Comparison of ENCODE assay signal across 29 cellular contexts in genomic region chr11:1377231-1377780, GRCh38. TPM values are rescaled to one million over a fixed set of nuclear protein-coding genes. Genes with fewer than 3 reads are reported as not detected.
"Had no signal": no experiment of that assay in that cellular context is flagged by ENCODE, and none has a peak within 500 bp of the region (broad histone marks: within the 10 kb centered on the region; RNA-seq: fewer than 3 reads in every experiment).

No MANE protein-coding gene starts in this region.

- H3K4me3 ChIP-seq: body of pancreas, breast epithelium, K562 had no signal

- H3K27ac Mint-ChIP-seq: activated CD4-positive, alpha-beta memory T cell treated with anti-CD3 and anti-CD28 coated beads, Interleukin-2, amount 10 ng/mL, durations not matched to agents 7 days and 5 days; activated CD8-positive, alpha-beta memory T cell treated with anti-CD3 and anti-CD28 coated beads, Interleukin-2, amount 10 ng/mL, durations not matched to agents 7 days and 5 days; activated naive CD4-positive, alpha-beta T cell treated with anti-CD3 and anti-CD28 coated beads, Interleukin-2, amount 50 U/mL, for 24 hours; activated naive CD8-positive, alpha-beta T cell treated with anti-CD3 and anti-CD28 coated beads, Interleukin-2, amount 10 ng/mL, durations not matched to agents 7 days and 5 days had no signal

- ATAC-seq: activated CD8-positive, alpha-beta memory T cell treated with anti-CD3 and anti-CD28 coated beads, Interleukin-2, amount 10 ng/mL, durations not matched to agents 7 days and 5 days; body of pancreas; K562; Panc1 had no signal

- H3K4me1 Mint-ChIP-seq: activated naive CD4-positive, alpha-beta T cell treated with anti-CD3 and anti-CD28 coated beads, Interleukin-2, amount 50 U/mL, for 24 hours had no signal

- H3K27me3 Mint-ChIP-seq: activated naive CD4-positive, alpha-beta T cell treated with anti-CD3 and anti-CD28 coated beads, Interleukin-2, amount 50 U/mL, for 24 hours; activated naive CD8-positive, alpha-beta T cell treated with anti-CD3 and anti-CD28 coated beads, Interleukin-2, amount 10 ng/mL, durations not matched to agents 7 days and 5 days had no signal

- H3K36me3 ChIP-seq: breast epithelium, WERI-Rb-1 had no signal

- DNase-seq: activated CD4-positive, alpha-beta memory T cell treated with anti-CD3 and anti-CD28 coated beads, Interleukin-2, amount 10 ng/mL, durations not matched to agents 7 days and 5 days; activated CD4-positive, alpha-beta T cell treated with anti-CD3 and anti-CD28 coated beads for 1 hour; activated CD4-positive, alpha-beta T cell treated with anti-CD3 and anti-CD28 coated beads for 48 hours; activated CD4-positive, CD25-positive, alpha-beta regulatory T cell; activated CD8-positive, alpha-beta memory T cell treated with anti-CD3 and anti-CD28 coated beads for 24 hours; activated CD8-positive, alpha-beta memory T cell treated with anti-CD3 and anti-CD28 coated beads, Interleukin-2, amount 10 ng/mL, durations not matched to agents 7 days and 5 days; activated CD8-positive, alpha-beta memory T cell treated with anti-CD3 and anti-CD28 coated beads, Interleukin-2, amount 50 U/mL, for 48 hours; activated effector memory CD4-positive, alpha-beta T cell treated with anti-CD3 and anti-CD28 coated beads, Interleukin-2, amount 50 U/mL, for 16 hours; activated naive CD4-positive, alpha-beta T cell treated with Interleukin-2 at 50 U/mL for 16 hours; activated naive CD8-positive, alpha-beta T cell treated with anti-CD3 and anti-CD28 coated beads, Interleukin-2, amount 10 ng/mL, durations not matched to agents 7 days and 5 days; activated T-cell treated with anti-CD3 and anti-CD28 coated beads, Interleukin-2, amount 50 U/mL, for 48 hours; amygdala; body of pancreas; NCI-H1105 treated with DMSO at 0.1 percent for 48 hours; NCI-H1436 treated with DMSO at 0.1 percent for 48 hours; NCI-H1694 treated with DMSO at 0.1 percent for 48 hours; NCI-H2029; NCI-H345; NCI-H524 treated with DMSO at 0.1 percent for 48 hours; SIG-M5; T1000; WERI-Rb-1 had no signal

- H3K9me3 Mint-ChIP-seq: activated CD4-positive, alpha-beta memory T cell treated with anti-CD3 and anti-CD28 coated beads, Interleukin-2, amount 10 ng/mL, durations not matched to agents 7 days and 5 days; activated naive CD4-positive, alpha-beta T cell treated with anti-CD3 and anti-CD28 coated beads, Interleukin-2, amount 50 U/mL, for 24 hours; activated naive CD8-positive, alpha-beta T cell treated with anti-CD3 and anti-CD28 coated beads, Interleukin-2, amount 10 ng/mL, durations not matched to agents 7 days and 5 days had no signal

- H3K4me1 ChIP-seq: body of pancreas, breast epithelium had no signal

- H3K27me3 ChIP-seq: body of pancreas, breast epithelium had no signal

- H3K27ac ChIP-seq: body of pancreas, breast epithelium, WERI-Rb-1 had no signal

- H3K36me3 Mint-ChIP-seq: activated CD8-positive, alpha-beta memory T cell treated with anti-CD3 and anti-CD28 coated beads, Interleukin-2, amount 10 ng/mL, durations not matched to agents 7 days and 5 days; activated naive CD4-positive, alpha-beta T cell treated with anti-CD3 and anti-CD28 coated beads, Interleukin-2, amount 50 U/mL, for 24 hours; activated naive CD8-positive, alpha-beta T cell treated with anti-CD3 and anti-CD28 coated beads, Interleukin-2, amount 10 ng/mL, durations not matched to agents 7 days and 5 days had no signal

- H3K4me3 Mint-ChIP-seq: activated CD4-positive, alpha-beta memory T cell treated with anti-CD3 and anti-CD28 coated beads, Interleukin-2, amount 10 ng/mL, durations not matched to agents 7 days and 5 days; activated CD8-positive, alpha-beta memory T cell treated with anti-CD3 and anti-CD28 coated beads, Interleukin-2, amount 10 ng/mL, durations not matched to agents 7 days and 5 days; activated naive CD4-positive, alpha-beta T cell treated with anti-CD3 and anti-CD28 coated beads, Interleukin-2, amount 50 U/mL, for 24 hours; activated naive CD8-positive, alpha-beta T cell treated with anti-CD3 and anti-CD28 coated beads, Interleukin-2, amount 10 ng/mL, durations not matched to agents 7 days and 5 days had no signal

- H3K9me3 ChIP-seq: body of pancreas, breast epithelium had no signal

RNA-seq across cellular contexts. Expression of gene BRSK2, which starts 12.4 kb away (rescaled TPM):
- total RNA-seq: M059J; RPMI7951; T-helper 2 cell treated with Interferon-gamma antibody and Interleukin-4, amounts not matched to agents 100 ng/mL and 5 ng/mL, for 36 hours had no signal
